ENCODE assay signal across 7 cellular contexts in genomic region chr7:123865517-123866117, GRCh38. TPM values are rescaled to one million over a fixed set of nuclear protein-coding genes. Genes with fewer than 3 reads are reported as not detected.
DNase-seq lines count a peak whose midpoint lies in the region; ATAC-seq and TF ChIP-seq lines count a peak whose summit lies in the region.

No MANE protein-coding gene starts in this region.

- H3K27ac ChIP-seq in OCI-LY3 (ENCODE audit: low read length) (no peak overlapping the region), adrenal gland (no peak overlapping the region)

- no peak overlapping the region for H3K9ac ChIP-seq in OCI-LY3 (ENCODE audit: low read length)

- no peak overlapping the region for H3K4me3 ChIP-seq in OCI-LY3 (ENCODE audit: low read length)
- H3K4me3 ChIP-seq in adrenal gland, result no peak overlapping the region
- no peak overlapping the region for H3K4me3 ChIP-seq in skeletal muscle cell (ENCODE audit: low read depth, low read length)

- no peak overlapping the region; the same call in 1 of the 2 replicates for H2AFZ ChIP-seq in OCI-LY3 (ENCODE audit: low read depth, low read length)

- H3K9me3 ChIP-seq in OCI-LY3 (ENCODE audit: insufficient read depth, low read length) (no peaks in the 10 kb centered on the region), adrenal gland (replicated peaks in 1 of 3) (no peaks in the 10 kb centered on the region)

- H3K27me3 ChIP-seq in OCI-LY3 (ENCODE audit: low read depth, low read length), result no peaks in the 10 kb centered on the region
- no peaks in the 10 kb centered on the region for H3K27me3 ChIP-seq in adrenal gland

- intact Hi-C loops in adrenal gland (cut with DNase I) (loop anchor here (5.0 to 10.0 kb wide), 4 partner anchors 73 to 223 kb away; no protein-coding TSS in a partner anchor), left ventricle myocardium superior (cut with micrococcal nuclease) (loop anchor here (2.0 to 5.0 kb wide), 2 partner anchors 67 to 188 kb away; no protein-coding TSS in a partner anchor)

- no peak for TF ChIP-seq POLR2A in adrenal gland (IDR thresholded peaks at IDR 0.05)

- WGBS in adrenal gland, 4 donors, result 10 to 17% (median 11%) methylated on average over 3 of the region's 3 CpGs

- H3K79me2 ChIP-seq in OCI-LY3 (ENCODE audit: low read length), result no peaks in the 10 kb centered on the region

- ATAC-seq in GM21381 (IDR thresholded peaks at IDR 0.05; ENCODE audit: unreplicated experiment), result peak; percentile 88
- ATAC-seq in HG03571 (IDR thresholded peaks at IDR 0.05; ENCODE audit: unreplicated experiment), result peak; percentile 82
- peak; percentile 84 for ATAC-seq in left ventricle myocardium superior

- H3K36me3 ChIP-seq in OCI-LY3 (replicated peaks; ENCODE audit: low read depth, low read length) (no peaks in the 10 kb centered on the region), adrenal gland (replicated peaks in 1 of 2) (no peaks in the 10 kb centered on the region)

- H3K4me2 ChIP-seq in OCI-LY3 (ENCODE audit: low read length), result no peak overlapping the region

- peak; percentile 30 for DNase-seq in GDM1 (lab: John Stamatoyannopoulos, UW)
- peak; percentile 43 to 80 (median 57) for DNase-seq in adrenal gland
- DNase-seq in left ventricle myocardium superior, result no peak
- peak; percentile 19 for DNase-seq in skeletal muscle cell (ENCODE audit: low read depth)

- peak; percentile 77 for TF ChIP-seq CTCF in OCI-LY3 (IDR thresholded peaks at IDR 0.05; ENCODE audit: low read depth, low read length)
- TF ChIP-seq CTCF in adrenal gland (IDR thresholded peaks at IDR 0.05), result peak; percentile 69 to 81 (median 76)

- H4K20me1 ChIP-seq in OCI-LY3 (ENCODE audit: insufficient read depth, low read length), result no peaks in the 10 kb centered on the region

- H3K4me1 ChIP-seq in OCI-LY3 (ENCODE audit: low read length) (peaks cover 14% of the 10 kb centered on the region), adrenal gland (replicated peaks in 1 of 2) (no peaks in the 10 kb centered on the region)

RNA-seq across cellular contexts. Expression of gene HYAL4, which starts 20.6 kb away (rescaled TPM):
- total RNA-seq in adrenal gland (not detected), left ventricle myocardium superior (not detected)
- polyA plus RNA-seq in adrenal gland, result not detected

RNA-seq across cellular contexts. Expression of gene SPAM1, which starts 59.4 kb away (rescaled TPM):
- total RNA-seq in adrenal gland (not detected), left ventricle myocardium superior (not detected)
- not detected for polyA plus RNA-seq in adrenal gland
